Comparison of ENCODE assay signal across 8 cellular contexts in genomic region chr1:35809156-35810095, GRCh38. TPM values are rescaled to one million over a fixed set of nuclear protein-coding genes. Genes with fewer than 3 reads are reported as not detected.
DNase-seq lines count a peak whose midpoint lies in the region; TF ChIP-seq lines count a peak whose summit lies in the region.

No MANE protein-coding gene starts in this region.

- no peaks in the 10 kb centered on the region for H4K20me1 ChIP-seq in fibroblast of lung (ENCODE audit: control insufficient read depth, extremely low read depth, insufficient read depth, low read length)

- H3K27ac ChIP-seq in SJSA1 (no peak overlapping the region), fibroblast of lung (ENCODE audit: insufficient read depth, low read length) (peak overlapping the region; percentile 68), sigmoid colon (peak overlapping the region; percentile 80 to 95 (median 88))

- H3K4me3 ChIP-seq in GM08714 (ENCODE audit: low read length) (peak overlapping the region; percentile 79), SJSA1 (peak overlapping the region; percentile 91), fibroblast of lung (replicated peaks in 1 of 4; ENCODE audit: control extremely low read depth in 1 of 4, insufficient read depth in 1 of 4, low read depth in 3 of 4, low read length in 4 of 4) (peak overlapping the region; percentile 52 to 87 (median 75)), sigmoid colon (peak overlapping the region; percentile 62 to 88 (median 77))

- intact Hi-C loops in sigmoid colon (cut with DNase I) = no loop called here

- H3K9me3 ChIP-seq in SJSA1 (replicated peaks) = no peaks in the 10 kb centered on the region
- no peaks in the 10 kb centered on the region for H3K9me3 ChIP-seq in fibroblast of lung (ENCODE audit: control insufficient read depth, insufficient read depth, low read depth, low read length)
- no peaks in the 10 kb centered on the region for H3K9me3 ChIP-seq in sigmoid colon

- H3K36me3 ChIP-seq in SJSA1 (peaks cover 10% of the 10 kb centered on the region), fibroblast of lung (ENCODE audit: control insufficient read depth, insufficient read depth, low read length) (no peaks in the 10 kb centered on the region), sigmoid colon (no peaks in the 10 kb centered on the region)

- no peak for DNase-seq in SJSA1 (ENCODE audit: low read depth in 1 of 2, low spot score in 2 of 2)
- DNase-seq in fibroblast of lung (ENCODE audit: low read depth in 2 of 2) = no peak
- no peak for DNase-seq in sigmoid colon
- no peak for DNase-seq in nucleus accumbens (lab: John Stamatoyannopoulos, UW)
- DNase-seq in retina = no peak
- no peak for DNase-seq in NCI-H1092 treated with DMSO at 0.1 percent for 48 hours (lab: John Stamatoyannopoulos, UW)
- no peak for DNase-seq in activated CD4-positive, alpha-beta T cell treated with anti-CD3 and anti-CD28 coated beads, Interleukin-2, amount 50 U/mL, for 1 hour

- 24 to 55% methylated on average over 7 of the region's 7 CpGs for WGBS in sigmoid colon, 2 donors

- TF ChIP-seq CTCF in fibroblast of lung (conservative IDR thresholded peaks at IDR 0.05 in 1 of 2, IDR thresholded peaks at IDR 0.05 in 1 of 2; ENCODE audit: low read depth in 1 of 2, low read length in 2 of 2) (no peak), sigmoid colon (IDR thresholded peaks at IDR 0.05) (no peak)

- H3K4me1 ChIP-seq in SJSA1 (replicated peaks) (peaks cover 18% of the 10 kb centered on the region), fibroblast of lung (ENCODE audit: control insufficient read depth, extremely low read depth, insufficient read depth, low read length) (peaks cover 9% of the 10 kb centered on the region), sigmoid colon (peaks cover 0 to 31% (median 22%) of the 10 kb centered on the region in 4 donors)

- no peak overlapping the region for H3K9ac ChIP-seq in fibroblast of lung (ENCODE audit: insufficient read depth, low read length)

- H3K27me3 ChIP-seq in SJSA1 (replicated peaks) (no peaks in the 10 kb centered on the region), fibroblast of lung (ENCODE audit: control insufficient read depth, insufficient read depth, low read length) (no peaks in the 10 kb centered on the region), sigmoid colon (no peaks in the 10 kb centered on the region)

- TF ChIP-seq POLR2A in sigmoid colon (IDR thresholded peaks at IDR 0.05) = no peak

- H3K79me2 ChIP-seq in fibroblast of lung (ENCODE audit: control insufficient read depth, insufficient read depth, low read length) = peaks cover 18% of the 10 kb centered on the region

- no peak for TF ChIP-seq EP300 in sigmoid colon (IDR thresholded peaks at IDR 0.05)

- H3K4me2 ChIP-seq in fibroblast of lung (ENCODE audit: extremely low read depth, insufficient read depth, low read length) = peak overlapping the region; percentile 91

- peak overlapping the region; percentile 77 for H2AFZ ChIP-seq in fibroblast of lung (ENCODE audit: low read length)

RNA-seq across cellular contexts. Expression of gene AGO4, which starts 1.6 kb away (rescaled TPM):
- total RNA-seq in SJSA1 (2014; rRNA removed; shearing (Covaris generic)) = 5.4 and 7.2 TPM in 2 replicates
- total RNA-seq in fibroblast of lung = 20.8 and 25.6 TPM in 2 replicates
- 6.3 and 10.2 TPM in 2 replicates for polyA plus RNA-seq in fibroblast of lung
- polyA plus RNA-seq in fibroblast of lung (2012) = 5.8 and 7.5 TPM in 2 replicates
- polyA minus RNA-seq in fibroblast of lung (ENCODE audit: low replicate concordance) = 21.1 and 27.5 TPM in 2 replicates
- total RNA-seq in sigmoid colon = 10 to 100 TPM; 16.8 to 29.9 (median 20.6) TPM
- 1 to 10 TPM; 3.5 to 6.4 (median 4.8) TPM for polyA plus RNA-seq in sigmoid colon

RNA-seq across cellular contexts. Expression of gene CLSPN, which starts 39.6 kb away (rescaled TPM):
- 44.1 and 44.5 TPM in 2 replicates for total RNA-seq in SJSA1 (2014; rRNA removed; shearing (Covaris generic))
- total RNA-seq in fibroblast of lung (2.3 and 4.3 TPM in 2 replicates), sigmoid colon (under 1 TPM in 3 of 4 donors, not detected in 1; under 0.01 to 0.41 (median 0.16) TPM)
- polyA plus RNA-seq in fibroblast of lung (10.1 and 24.1 TPM in 2 replicates), sigmoid colon (1 to 10 TPM in 2 of 3 donors, not detected in 1; 1.6 to 5.3 TPM)
- 6.2 and 15.0 TPM in 2 replicates for polyA plus RNA-seq in fibroblast of lung (2012)
- polyA minus RNA-seq in fibroblast of lung (ENCODE audit: low replicate concordance) = 2.6 and 36.5 TPM in 2 replicates
